ENCODE assay signal across 20 cellular contexts in the genomic region with DNA sequence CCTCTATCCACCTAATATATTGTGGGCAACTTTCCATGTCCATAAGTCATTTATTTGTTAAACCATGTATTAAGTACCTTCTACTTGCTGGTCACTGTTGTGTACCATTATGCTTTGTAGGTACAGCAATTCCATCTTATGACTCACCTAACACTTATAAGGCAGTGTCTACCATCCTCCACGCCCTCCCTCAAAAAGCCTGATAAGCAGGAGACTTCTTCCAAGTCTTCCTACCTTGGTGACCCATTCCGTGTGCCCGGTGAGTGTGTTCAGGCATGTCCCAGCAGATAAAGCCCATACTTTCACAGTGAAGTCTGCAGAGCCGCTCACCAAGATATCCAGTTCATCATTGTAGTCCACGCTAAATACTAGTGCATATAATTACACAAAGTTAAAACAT.
"Had no signal": no experiment of that assay in that cellular context is flagged by ENCODE, and none has a peak within 500 bp of the region (broad histone marks: within the 10 kb centered on the region; RNA-seq: fewer than 3 reads in every experiment).

No MANE protein-coding gene starts in this region.

- H3K4me1 Mint-ChIP-seq: activated B cell treated with CpG ODN at 0.5 μM for 24 hours had no signal

- H3K9me3 ChIP-seq: adrenal gland, SK-N-SH, stomach, testis, upper lobe of right lung had no signal

- H3K4me3 Mint-ChIP-seq: activated B cell treated with CpG ODN at 0.5 μM for 24 hours had no signal

- H3K27me3 ChIP-seq: adrenal gland, stomach, testis, upper lobe of right lung had no signal

- H3K27me3 Mint-ChIP-seq: activated B cell treated with CpG ODN at 0.5 μM for 24 hours had no signal

- FAIRE-seq: astrocyte had no signal

- H3K27ac Mint-ChIP-seq: activated B cell treated with CpG ODN at 0.5 μM for 24 hours; activated naive CD4-positive, alpha-beta T cell treated with anti-CD3 and anti-CD28 coated beads, Interleukin-2, amount 50 U/mL, for 72 hours had no signal

- DNase-seq: activated B cell treated with CpG ODN at 0.5 μM for 24 hours; activated CD4-positive, alpha-beta T cell treated with anti-CD3 and anti-CD28 coated beads for 4 hours; activated CD8-positive, alpha-beta memory T cell treated with anti-CD3 and anti-CD28 coated beads, Interleukin-2, amount 50 U/mL, for 48 hours; activated effector memory CD4-positive, alpha-beta T cell treated with anti-CD3 and anti-CD28 coated beads, Interleukin-2, amount 50 U/mL, for 16 hours; activated T-cell treated with anti-CD3 and anti-CD28 coated beads, Interleukin-2, amount 50 U/mL, for 48 hours; adrenal gland; effector CD4-positive, alpha-beta T cell; foreskin fibroblast; glutamatergic neuron; hypothalamus; islet precursor cell; occipital lobe; SK-N-SH; stimulated activated CD4-positive, alpha-beta T cell treated with anti-CD3 and anti-CD28 coated beads, Interleukin-2, amount 100 ng/mL, for 24 hours; stomach; testis; upper lobe of right lung had no signal

- H3K27ac ChIP-seq: adrenal gland, stomach, testis, upper lobe of right lung had no signal

- H3K9me3 Mint-ChIP-seq: activated B cell treated with CpG ODN at 0.5 μM for 24 hours; activated naive CD4-positive, alpha-beta T cell treated with anti-CD3 and anti-CD28 coated beads, Interleukin-2, amount 50 U/mL, for 72 hours had no signal

- ATAC-seq: activated naive CD4-positive, alpha-beta T cell treated with anti-CD3 and anti-CD28 coated beads, Interleukin-2, amount 50 U/mL, for 72 hours; upper lobe of right lung had no signal

- H3K9ac ChIP-seq: SK-N-SH had no signal

- H3K4me1 ChIP-seq: testis, upper lobe of right lung had no signal

- H3K4me2 ChIP-seq: SK-N-SH had no signal

- H3K4me3 ChIP-seq: adrenal gland, lung, stomach, testis, upper lobe of right lung had no signal
